In the genomic region with DNA sequence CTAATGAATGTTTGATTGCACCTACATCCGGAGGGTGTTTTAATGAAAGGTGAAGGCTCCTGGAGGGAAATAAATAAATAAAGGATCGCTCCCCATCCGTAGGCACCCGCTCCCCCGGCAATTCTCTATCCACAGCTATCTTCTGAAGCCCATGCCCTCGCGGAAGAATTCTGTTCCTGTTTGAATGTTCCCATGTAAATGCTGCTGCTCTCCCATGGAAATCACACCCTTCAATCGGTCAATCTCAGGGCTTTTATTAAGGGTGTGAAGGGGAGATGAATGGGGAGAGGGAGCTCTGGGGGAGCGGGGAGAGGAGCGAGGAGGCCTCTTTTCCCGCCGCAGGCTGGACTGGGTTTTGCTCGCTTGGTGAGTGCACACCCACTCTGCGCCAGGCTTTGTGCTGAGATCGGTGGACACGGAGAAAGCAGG, we compare ENCODE assay signal across 8 cellular contexts. TPM values are rescaled to one million over a fixed set of nuclear protein-coding genes. Genes with fewer than 3 reads are reported as not detected.
DNase-seq lines count a peak whose midpoint lies in the region; ATAC-seq and TF ChIP-seq lines count a peak whose summit lies in the region.

No MANE protein-coding gene starts in this region.

- H3F3A ChIP-seq in PC-3 (ENCODE audit: low read length, unreplicated experiment): no peaks in the 10 kb centered on the region

- H3K27me3 ChIP-seq in PC-3 (ENCODE audit: low read length): no peaks in the 10 kb centered on the region
- no peaks in the 10 kb centered on the region for H3K27me3 ChIP-seq in parathyroid adenoma (ENCODE audit: control insufficient read depth, insufficient read depth, low read length)
- peaks cover 17% of the 10 kb centered on the region for H3K27me3 ChIP-seq in adrenal gland

- H3K4me1 ChIP-seq in ES-I3 (ENCODE audit: insufficient read depth, low read length) (peaks cover 6% of the 10 kb centered on the region), PC-3 (ENCODE audit: insufficient read depth, low read length) (peaks cover 17% of the 10 kb centered on the region), parathyroid adenoma (peaks cover 12% of the 10 kb centered on the region), adrenal gland (replicated peaks in 1 of 2) (peaks cover 0 to 11% of the 10 kb centered on the region in 2 donors)

- peak overlapping the region; percentile 70; the same call in 1 of the 2 replicates for H3K9ac ChIP-seq in ES-I3 (ENCODE audit: low read depth, low read length)
- H3K9ac ChIP-seq in PC-3 (ENCODE audit: low read length): peak overlapping the region; percentile 56; the same call in 1 of the 2 replicates
- H3K9ac ChIP-seq in parathyroid adenoma: no peak overlapping the region

- no TSS peak for BruUV-seq in PC-3 (replicated peaks; lab: Mats Ljungman, UMichigan)

- H3K27ac ChIP-seq in PC-3 (ENCODE audit: low read length): no peak overlapping the region
- H3K27ac ChIP-seq in parathyroid adenoma: no peak overlapping the region
- H3K27ac ChIP-seq in adrenal gland: no peak overlapping the region

- H3K4me2 ChIP-seq in PC-3 (ENCODE audit: low read length): peak overlapping the region; percentile 99
- peak overlapping the region; percentile 88 for H3K4me2 ChIP-seq in parathyroid adenoma (ENCODE audit: low read length)

- TF ChIP-seq CTCF in PC-3 (conservative IDR thresholded peaks at IDR 0.05; ENCODE audit: low read depth, low read length) (no peak), epithelial cell of proximal tubule (conservative IDR thresholded peaks at IDR 0.05; ENCODE audit: low read depth, low read length) (no peak), parathyroid adenoma (IDR thresholded peaks at IDR 0.05) (no peak), adrenal gland (IDR thresholded peaks at IDR 0.05) (no peak)

- peak overlapping the region; percentile 81 for H3K4me3 ChIP-seq in PC-3 (ENCODE audit: low read length)
- H3K4me3 ChIP-seq in epithelial cell of proximal tubule (ENCODE audit: low read depth, low read length): peak overlapping the region; percentile 52
- peak overlapping the region; percentile 43 for H3K4me3 ChIP-seq in parathyroid adenoma (ENCODE audit: low read depth, low read length)
- H3K4me3 ChIP-seq in adrenal gland: peak overlapping the region in 1 of 4 donors; percentile 47

- POLR2A ChIA-PET in PC-3 (lab: Charles Lee; ENCODE audit: unreplicated experiment): interaction anchor here (0.7 kb wide), 1 partner anchor 547 kb away, joined by 11 read pairs; no protein-coding TSS in a partner anchor

- ATAC-seq in PC-3: 0 out of 2 replicates have a peak, but pooled peaks have one; percentile 4
- ATAC-seq in GM21576 (IDR thresholded peaks at IDR 0.05; ENCODE audit: unreplicated experiment): no peak

- CTCF ChIA-PET in PC-3 (lab: Charles Lee): no interaction called here

- DNase-seq in PC-3 (no peak), epithelial cell of proximal tubule (ENCODE audit: low read depth) (no peak), NCI-H446 treated with DMSO at 0.1 percent for 48 hours (lab: John Stamatoyannopoulos, UW) (no peak), NCI-H510A treated with DMSO at 0.1 percent for 48 hours (lab: John Stamatoyannopoulos, UW) (no peak), adrenal gland (no peak)

- TF ChIP-seq POLR2A in adrenal gland (IDR thresholded peaks at IDR 0.05): no peak

- H4K20me1 ChIP-seq in PC-3 (ENCODE audit: low read length): no peaks in the 10 kb centered on the region

- no peaks in the 10 kb centered on the region for H3K79me2 ChIP-seq in PC-3 (ENCODE audit: low read length)
- H3K79me2 ChIP-seq in parathyroid adenoma: no peaks in the 10 kb centered on the region

- 17 to 23% (median 21%) methylated on average over 12 to 16 of the region's 16 CpGs for whole genome bisulfite sequencing in adrenal gland, 4 donors

- H3K9me3 ChIP-seq in ES-I3 (ENCODE audit: control insufficient read depth, insufficient read depth, low read length) (no peaks in the 10 kb centered on the region), PC-3 (ENCODE audit: low read length) (no peaks in the 10 kb centered on the region), parathyroid adenoma (ENCODE audit: control insufficient read depth, low read length) (no peaks in the 10 kb centered on the region), adrenal gland (replicated peaks in 1 of 3) (no peaks in the 10 kb centered on the region)

- no peaks in the 10 kb centered on the region for H3K9me2 ChIP-seq in PC-3 (replicated peaks; ENCODE audit: low read length)

- H2AFZ ChIP-seq in PC-3 (ENCODE audit: low read length) (peak overlapping the region; percentile 99), parathyroid adenoma (peak overlapping the region; percentile 100)

- H3K36me3 ChIP-seq in ES-I3 (ENCODE audit: insufficient read depth, low read length) (no peaks in the 10 kb centered on the region), PC-3 (ENCODE audit: low read depth, low read length) (no peaks in the 10 kb centered on the region), parathyroid adenoma (ENCODE audit: control insufficient read depth, insufficient read depth, low read length) (no peaks in the 10 kb centered on the region), adrenal gland (replicated peaks in 1 of 2) (no peaks in the 10 kb centered on the region)

- intact Hi-C loops in PC-3 (cut with micrococcal nuclease) (loop anchor here (5.0 kb wide), 2 partner anchors 49 to 109 kb away; no protein-coding TSS in a partner anchor), adrenal gland (cut with DNase I) (loop anchor here (5.0 to 10.0 kb wide), 3 partner anchors 112 to 254 kb away; partner anchors contain the start of genes PCDH1 (in 2 of the 2) and PCDH12 (in 1 of the 2))

RNA-seq across cellular contexts. Expression of gene ARAP3, which starts 21.1 kb away (rescaled TPM):
- 7.1 and 14.2 TPM in 2 replicates for total RNA-seq in PC-3 (2014; rRNA removed)
- total RNA-seq in epithelial cell of proximal tubule: 7.1 and 11.3 TPM in 2 replicates
- total RNA-seq in adrenal gland: 10 to 100 TPM in 5 of 8 donors, 1 to 10 TPM in 3; 6.5 to 16.1 (median 10.7) TPM
- polyA plus RNA-seq in adrenal gland: 10 to 100 TPM in 2 of 3 donors, 1 to 10 TPM in 1; 4.4 to 38.6 (median 21.7) TPM

RNA-seq across cellular contexts. Expression of gene FCHSD1, which starts 51.9 kb away (rescaled TPM):
- total RNA-seq in PC-3 (2014; rRNA removed) (17.2 and 22.7 TPM in 2 replicates), epithelial cell of proximal tubule (15.7 and 43.1 TPM in 2 replicates), adrenal gland (10 to 100 TPM in 6 of 8 donors, 1 to 10 TPM in 2; 5.0 to 29.1 (median 16.9) TPM)
- 10 to 100 TPM in 2 of 3 donors, 1 to 10 TPM in 1; 3.7 to 53.9 (median 23.6) TPM for polyA plus RNA-seq in adrenal gland
